Comparison of ENCODE assay signal across 11 cellular contexts in the genomic region with DNA sequence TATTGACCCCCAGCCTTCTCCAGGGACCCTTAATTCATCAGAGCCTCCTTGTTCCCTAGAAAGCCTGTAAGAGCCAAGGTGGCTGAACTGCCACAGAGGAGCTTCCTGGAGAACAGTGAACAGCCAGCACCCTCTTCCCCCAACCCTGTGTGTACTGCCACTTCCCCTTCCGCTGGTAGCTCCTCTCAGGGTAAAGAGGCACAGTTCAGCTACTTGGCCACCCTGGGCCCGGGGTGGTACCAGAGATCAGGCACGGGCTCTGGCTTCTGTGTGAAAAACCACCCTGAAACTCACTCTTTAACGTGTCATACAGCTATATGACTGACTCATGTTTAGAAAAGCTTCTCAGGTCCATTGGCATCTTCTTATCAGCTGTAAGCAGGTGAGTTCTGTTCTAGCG. TPM values are rescaled to one million over a fixed set of nuclear protein-coding genes. Genes with fewer than 3 reads are reported as not detected.
DNase-seq lines count a peak whose midpoint lies in the region; ATAC-seq and TF ChIP-seq lines count a peak whose summit lies in the region.
"Had no signal": no experiment of that assay in that cellular context is flagged by ENCODE, and none has a peak within 500 bp of the region (broad histone marks: within the 10 kb centered on the region; RNA-seq: fewer than 3 reads in every experiment).

No MANE protein-coding gene starts in this region.

- H3K79me2 ChIP-seq in neural progenitor cell (ENCODE audit: low read depth): no peaks in the 10 kb centered on the region

- H3F3A ChIP-seq in neural progenitor cell (ENCODE audit: low read depth): no peaks in the 10 kb centered on the region

- no peaks in the 10 kb centered on the region for H3K9me3 ChIP-seq in left lung
- no peaks in the 10 kb centered on the region for H3K9me3 ChIP-seq in neural progenitor cell (ENCODE audit: low read depth)
- H3K9me3 ChIP-seq: gastrocnemius medialis had no signal

- peaks cover 0 to 7% of the 10 kb centered on the region in 2 donors for H3K4me1 ChIP-seq in left lung
- no peaks in the 10 kb centered on the region for H3K4me1 ChIP-seq in neural progenitor cell
- H3K4me1 ChIP-seq: gastrocnemius medialis had no signal

- H3K4me3 ChIP-seq in GM12865 (ENCODE audit: low read depth, low read length) (no peak overlapping the region), left lung (no peak overlapping the region), neural progenitor cell (no peak overlapping the region)
- H3K4me3 ChIP-seq: gastrocnemius medialis had no signal

- H3K36me3 ChIP-seq in left lung: no peaks in the 10 kb centered on the region
- no peaks in the 10 kb centered on the region for H3K36me3 ChIP-seq in neural progenitor cell
- H3K36me3 ChIP-seq: brain microvascular endothelial cell, gastrocnemius medialis had no signal

- H3K27ac Mint-ChIP-seq in neural progenitor cell: no peak overlapping the region

- H3K27ac ChIP-seq in left lung: no peak overlapping the region
- H3K27ac ChIP-seq in neural progenitor cell: no peak overlapping the region
- H3K27ac ChIP-seq: brain microvascular endothelial cell, gastrocnemius medialis had no signal

- no peaks in the 10 kb centered on the region for H3K27me3 ChIP-seq in left lung
- no peaks in the 10 kb centered on the region for H3K27me3 ChIP-seq in neural progenitor cell
- H3K27me3 ChIP-seq: brain microvascular endothelial cell, gastrocnemius medialis had no signal

- TF ChIP-seq CTCF in GM12865 (IDR thresholded peaks at IDR 0.05; ENCODE audit: insufficient read depth, low read depth, low read length, missing control alignments) (no peak), left lung (IDR thresholded peaks at IDR 0.05) (no peak), neural progenitor cell (IDR thresholded peaks at IDR 0.05) (no peak)

- H3K9me3 Mint-ChIP-seq in neural progenitor cell: no peaks in the 10 kb centered on the region

- H3K9ac ChIP-seq in neural progenitor cell: no peak overlapping the region

- H2AFZ ChIP-seq in neural progenitor cell (replicated peaks): no peak overlapping the region

- no peak overlapping the region for H3K4me2 ChIP-seq in neural progenitor cell

- ATAC-seq in left lung (peak; percentile 53), HG02885 (IDR thresholded peaks at IDR 0.05; ENCODE audit: poor library complexity, unreplicated experiment) (no peak), GM18909 (IDR thresholded peaks at IDR 0.05; ENCODE audit: poor library complexity, unreplicated experiment) (no peak)
- ATAC-seq: gastrocnemius medialis had no signal

- H3K36me3 Mint-ChIP-seq in neural progenitor cell: peaks cover 3% of the 10 kb centered on the region

- intact Hi-C loops in left lung (cut with DNase I): no loop called here

- peaks cover 9% of the 10 kb centered on the region for H3K27me3 Mint-ChIP-seq in neural progenitor cell (ENCODE audit: insufficient read depth, low read depth)

- H4K20me1 ChIP-seq in neural progenitor cell (ENCODE audit: low read depth): no peaks in the 10 kb centered on the region

- no peak overlapping the region for H3K4me3 Mint-ChIP-seq in neural progenitor cell

- peaks cover 2% of the 10 kb centered on the region for H3K4me1 Mint-ChIP-seq in neural progenitor cell

- in situ Hi-C loops in KBM-7 (cut with MboI; ENCODE audit: low pct_unique_long_range_greater_than_20kb, low sequenced_read_pairs): no loop called here

- peak; percentile 69 for DNase-seq in GM12865 (ENCODE audit: low read depth)
- DNase-seq in KBM-7: peak; percentile 29
- peak; percentile 11 for DNase-seq in activated T-cell treated with anti-CD3 and anti-CD28 coated beads for 24 hours (ENCODE audit: low read depth)
- peak in 1 of 2 donors; percentile 41 for DNase-seq in left lung
- DNase-seq in NCI-H2171 (lab: John Stamatoyannopoulos, UW): no peak
- no peak for DNase-seq in neural progenitor cell (ENCODE audit: low spot score)
- DNase-seq: brain microvascular endothelial cell, gastrocnemius medialis had no signal

RNA-seq across cellular contexts. Expression of a gene that starts 22.3 kb away (rescaled TPM):
- total RNA-seq in left lung: 1 to 10 TPM; 4.0 to 6.4 TPM
- total RNA-seq in neural progenitor cell (ENCODE audit: low replicate concordance): 3.6 and 11.4 TPM in 2 replicates

RNA-seq across cellular contexts. Expression of a gene that starts 22.5 kb away (rescaled TPM):
- 10 to 100 TPM; 17.1 to 18.8 TPM for total RNA-seq in left lung
- total RNA-seq in neural progenitor cell (ENCODE audit: low replicate concordance): 5.0 and 6.7 TPM in 2 replicates

RNA-seq across cellular contexts. Expression of a gene that starts 34.2 kb away (rescaled TPM):
- total RNA-seq in left lung (not detected), neural progenitor cell (ENCODE audit: low replicate concordance) (not detected in 2 replicates)
- total RNA-seq: gastrocnemius medialis, SK-MEL-5 had no signal

RNA-seq across cellular contexts. Expression of a gene that starts 42.8 kb away (rescaled TPM):
- 1 to 10 TPM; 3.3 to 7.3 TPM for total RNA-seq in left lung
- 130 and 133 TPM in 2 replicates for total RNA-seq in neural progenitor cell (ENCODE audit: low replicate concordance)

Comparison
In these comparisons a context has a peak if more than half of its experiments do, and no peak if none do; other contexts are left out.
1. DNase-seq: peak in GM12865 (single experiment), KBM-7 (single experiment) and activated T-cell treated with anti-CD3 and anti-CD28 coated beads for 24 hours (single experiment); none in NCI-H2171 (single experiment) and neural progenitor cell (single experiment).